In genomic region chr1:16703602-16704001, GRCh38 we compare ENCODE assay signal across 8 cellular contexts. TPM values are rescaled to one million over a fixed set of nuclear protein-coding genes. Genes with fewer than 3 reads are reported as not detected.
DNase-seq lines count a peak whose midpoint lies in the region; ATAC-seq, FAIRE-seq and TF ChIP-seq lines count a peak whose summit lies in the region.
"Not testable (repeated sequence)": the region's sequence is repeated elsewhere in the genome, so short reads cannot be mapped to it uniquely, and the experiment has no call there.
"Had no signal": no experiment of that assay in that cellular context is flagged by ENCODE, and none has a peak within 500 bp of the region (broad histone marks: within the 10 kb centered on the region; RNA-seq: fewer than 3 reads in every experiment).

No MANE protein-coding gene starts in this region.

- not testable (repeated sequence) for H3K27ac ChIP-seq in heart left ventricle, pancreas

- H3K9me3 ChIP-seq in heart left ventricle, pancreas: not testable (repeated sequence)

- not testable (repeated sequence) for H3K27me3 ChIP-seq in heart left ventricle, pancreas

- intact Hi-C loops in heart left ventricle (cut with DNase I); left colon (cut with DNase I, micrococcal nuclease); pancreas (cut with DNase I): not testable (repeated sequence)

- not testable (repeated sequence) for TF ChIP-seq CTCF in heart left ventricle (IDR thresholded peaks at IDR 0.05); pancreas (IDR thresholded peaks at IDR 0.05)

- WGBS in heart left ventricle, 4 donors = 13 to 27% (median 22%) methylated on average over 2 to 3 of the region's 5 CpGs
- 3 to 18% methylated on average over 3 of the region's 5 CpGs for WGBS in pancreas, 2 donors

- ATAC-seq in SK-N-SH treated with all-trans-retinoic acid at 6 μM for 48 hours = peak; percentile 21; the same call in 2 of the 3 replicates
- ATAC-seq in heart left ventricle = peak; percentile 39 to 79 (median 56)
- ATAC-seq in left colon = peak; percentile 12
- peak in 3 of 4 donors; percentile 34 to 43 (median 42) for ATAC-seq in pancreas

- not testable (repeated sequence) for H3K36me3 ChIP-seq in heart left ventricle, pancreas

- not testable (repeated sequence) for H3K4me1 ChIP-seq in heart left ventricle, pancreas

- H3K4me3 ChIP-seq in heart left ventricle, pancreas: not testable (repeated sequence)

- not testable (repeated sequence) for DNase-seq in HTR-8/SVneo (ENCODE audit: insufficient read length, low spot score); heart left ventricle; left colon
- peak; percentile 18 for DNase-seq in NCI-H69 (lab: John Stamatoyannopoulos, UW)
- peak; percentile 44 to 61 for DNase-seq in erythroblast (lab: John Stamatoyannopoulos, UW)
- peak in 2 of 6 donors; percentile 56 to 59 for DNase-seq in pancreas

- FAIRE-seq in HTR-8/SVneo (lab: Jason Lieb, UNC) = peak; percentile 13
- FAIRE-seq in pancreas (lab: Jason Lieb, UNC) = not testable (repeated sequence)

- TF ChIP-seq POLR2A in erythroblast (IDR thresholded peaks at IDR 0.05; ENCODE audit: low read length); heart left ventricle (IDR thresholded peaks at IDR 0.05): not testable (repeated sequence)

RNA-seq across cellular contexts. Expression of gene RNU1-4, which starts 36.7 kb away (rescaled TPM):
- total RNA-seq in heart left ventricle (1,000 to 10,000 TPM in 6 of 9 donors, 100 to 1,000 TPM in 1, not detected in 2; 364 to 3,776 (median 2,470) TPM), left colon (1,000 to 10,000 TPM; 3,977 to 5,589 TPM), pancreas (1,000 to 10,000 TPM in 4 of 6 donors, 100 to 1,000 TPM in 2; 687 to 5,169 (median 2,340) TPM)
- polyA plus RNA-seq in heart left ventricle (not detected), pancreas (not detected)
- total RNA-seq: HT1080 had no signal

RNA-seq across cellular contexts. Expression of gene RNU1-3, which starts 36.9 kb away (rescaled TPM):
- total RNA-seq in heart left ventricle (1,000 to 10,000 TPM in 6 of 9 donors, 100 to 1,000 TPM in 1, not detected in 2; 364 to 3,776 (median 2,470) TPM), left colon (1,000 to 10,000 TPM; 3,977 to 5,589 TPM), pancreas (1,000 to 10,000 TPM in 4 of 6 donors, 100 to 1,000 TPM in 2; 687 to 5,169 (median 2,340) TPM)
- polyA plus RNA-seq in heart left ventricle (not detected), pancreas (not detected)
- total RNA-seq: HT1080 had no signal
